ENCODE assay signal across 18 cellular contexts in the genomic region with DNA sequence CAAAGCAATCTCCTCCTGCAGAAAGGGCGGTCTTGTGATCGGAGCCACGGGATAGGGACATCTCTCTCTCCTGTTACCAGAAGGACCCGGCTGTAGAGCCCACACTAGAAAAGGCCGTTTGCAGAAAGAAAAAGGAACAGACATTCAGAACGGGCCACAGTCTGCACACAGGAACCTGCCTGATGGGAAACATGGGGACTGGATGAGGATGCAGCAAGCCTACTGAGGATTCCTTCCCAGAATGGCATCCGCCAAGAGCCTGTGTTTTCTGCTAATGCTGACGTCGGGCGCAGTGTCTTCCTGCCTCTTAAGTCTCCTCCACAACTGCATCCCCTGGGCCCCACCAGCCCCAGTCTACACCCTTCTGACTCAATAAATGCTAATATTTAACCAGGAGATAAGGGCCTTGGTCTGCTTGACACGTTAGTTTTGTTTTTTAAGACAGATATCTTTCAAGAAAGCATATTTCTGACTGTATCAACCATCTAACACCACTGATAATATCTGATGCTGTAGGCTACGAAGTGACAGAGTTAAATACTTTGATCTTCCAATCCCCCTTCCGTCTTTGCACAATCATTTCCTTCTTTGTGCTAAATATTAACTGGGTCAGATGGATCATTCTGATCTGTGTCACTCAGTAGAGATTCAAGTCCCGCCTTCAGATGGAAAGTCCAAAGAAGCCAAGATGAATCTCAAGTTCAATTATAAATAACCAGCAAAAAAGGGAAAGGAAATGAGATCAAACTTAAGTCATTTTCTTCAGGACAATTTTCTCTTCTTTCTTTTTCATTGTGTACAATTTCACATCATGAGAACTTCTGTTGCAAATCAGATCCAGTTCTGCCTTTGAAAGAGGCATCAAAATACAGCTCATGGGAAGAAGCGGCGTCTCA. TPM values are rescaled to one million over a fixed set of nuclear protein-coding genes. Genes with fewer than 3 reads are reported as not detected.
A peak's percentile ranks its signal among the peaks of the same experiment; 100 is the strongest.
DNase-seq lines count a peak whose midpoint lies in the region; ATAC-seq, FAIRE-seq and TF ChIP-seq lines count a peak whose summit lies in the region.
"Had no signal": no experiment of that assay in that cellular context is flagged by ENCODE, and none has a peak within 500 bp of the region (broad histone marks: within the 10 kb centered on the region; RNA-seq: fewer than 3 reads in every experiment).

No MANE protein-coding gene starts in this region.

- H3K4me3 ChIP-seq in GM23338 (no peak overlapping the region), mammary epithelial cell (replicated peaks in 1 of 3; ENCODE audit: insufficient read depth in 1 of 3, low read depth in 2 of 3, low read length in 3 of 3) (no peak overlapping the region)
- H3K4me3 ChIP-seq: upper lobe of left lung had no signal

- no peak for FAIRE-seq in GM19239 (lab: Jason Lieb, UNC)
- FAIRE-seq: A204.1, keratinocyte had no signal

- peak overlapping the region; percentile 70 for H2AFZ ChIP-seq in GM23338
- no peak overlapping the region for H2AFZ ChIP-seq in mammary epithelial cell (ENCODE audit: low read depth, low read length)

- dilution Hi-C loops in mammary epithelial cell (cut with HindIII; ENCODE audit: low sequenced_read_pairs) = no loop called here

- in situ Hi-C loops in mammary epithelial cell (cut with MboI; ENCODE audit: low sequenced_read_pairs in 2 of 2) = no loop called here

- no peak overlapping the region for H3K27ac Mint-ChIP-seq in GM23338
- no peak overlapping the region for H3K27ac Mint-ChIP-seq in osteocyte (ENCODE audit: unreplicated experiment)
- H3K27ac Mint-ChIP-seq: natural killer cell treated with Interleukin-12 subunit alpha and Interleukin-12 subunit beta and Interleukin-15 and Interleukin-18, amount 100 ng/mL, for 72 hours had no signal

- H3K9me3 Mint-ChIP-seq in GM23338 = no peaks in the 10 kb centered on the region; the same call in 2 of the 3 replicates
- no peaks in the 10 kb centered on the region for H3K9me3 Mint-ChIP-seq in osteocyte (ENCODE audit: unreplicated experiment)
- H3K9me3 Mint-ChIP-seq: natural killer cell treated with Interleukin-12 subunit alpha and Interleukin-12 subunit beta and Interleukin-15 and Interleukin-18, amount 100 ng/mL, for 72 hours had no signal

- no peak overlapping the region for H3K9ac ChIP-seq in mammary epithelial cell (ENCODE audit: insufficient read depth, low read length)

- no peaks in the 10 kb centered on the region for H4K20me1 ChIP-seq in GM23338 (replicated peaks; ENCODE audit: insufficient read depth)
- H4K20me1 ChIP-seq in mammary epithelial cell (ENCODE audit: insufficient read depth, low read length) = no peaks in the 10 kb centered on the region

- peak; percentile 12 for DNase-seq in activated CD4-positive, CD25-positive, alpha-beta regulatory T cell treated with anti-CD3 and anti-CD28 coated beads, Interleukin-2, amount 50 U/mL, for 16 hours (ENCODE audit: low read depth, low spot score)
- no peak for DNase-seq in activated CD4-positive, CD25-positive, alpha-beta regulatory T cell treated with anti-CD3 and anti-CD28 coated beads, Interleukin-2, amount 50 U/mL, for 72 hours
- DNase-seq in GM23338 (ENCODE audit: low spot score) (no peak), osteocyte (ENCODE audit: extremely low spot score, unreplicated experiment) (peak; percentile 32), GM19239 (ENCODE audit: insufficient read length, low spot score) (no peak), mammary epithelial cell (no peak)
- peak; percentile 12 for DNase-seq in central memory CD4-positive, alpha-beta T cell
- DNase-seq: amygdala, dermis blood vessel endothelial cell, foreskin keratinocyte, NCI-H1417 treated with DMSO at 0.1 percent for 48 hours, T-helper 9 cell, upper lobe of left lung had no signal

- H3K27me3 ChIP-seq in GM23338 (ENCODE audit: insufficient read depth) (no peaks in the 10 kb centered on the region), mammary epithelial cell (ENCODE audit: insufficient read depth, low read length) (no peaks in the 10 kb centered on the region)
- H3K27me3 ChIP-seq: foreskin keratinocyte, upper lobe of left lung had no signal

- H3F3A ChIP-seq in GM23338 (replicated peaks; ENCODE audit: low read depth) = no peaks in the 10 kb centered on the region

- H3K4me2 ChIP-seq in GM23338 (no peak overlapping the region), mammary epithelial cell (ENCODE audit: insufficient read depth, low read depth, low read length) (no peak overlapping the region)

- H3K9me3 ChIP-seq in mammary epithelial cell (replicated peaks; ENCODE audit: insufficient read depth, low read length) = no peaks in the 10 kb centered on the region
- H3K9me3 ChIP-seq: upper lobe of left lung had no signal

- H3K4me1 Mint-ChIP-seq in GM23338 (peaks cover 4% of the 10 kb centered on the region), osteocyte (ENCODE audit: unreplicated experiment) (peaks cover 28% of the 10 kb centered on the region)

- intact Hi-C loops in mammary epithelial cell (cut with micrococcal nuclease) = loop anchor here (5.0 kb wide), 1 partner anchor 42 kb away; no protein-coding TSS in a partner anchor

- H3K4me1 ChIP-seq in GM23338 (ENCODE audit: insufficient read depth) (no peaks in the 10 kb centered on the region), mammary epithelial cell (ENCODE audit: insufficient read depth, low read length) (peaks cover 11% of the 10 kb centered on the region)
- H3K4me1 ChIP-seq: upper lobe of left lung had no signal

- H3K9me2 ChIP-seq in GM23338 (ENCODE audit: insufficient read depth) = 0 out of 2 replicates have a peak, but pooled peaks cover 4% of the 10 kb centered on the region

- H3K27ac ChIP-seq in GM23338 (ENCODE audit: low read depth) = no peak overlapping the region
- H3K27ac ChIP-seq in mammary epithelial cell (ENCODE audit: insufficient read depth, low read depth, low read length) = no peak overlapping the region
- H3K27ac ChIP-seq: foreskin keratinocyte, upper lobe of left lung had no signal

- no TSS peak for BruUV-seq in mammary epithelial cell (replicated peaks; lab: Mats Ljungman, UMichigan)

- H3K36me3 Mint-ChIP-seq in GM23338 (ENCODE audit: low read depth) (no peaks in the 10 kb centered on the region), osteocyte (ENCODE audit: unreplicated experiment) (no peaks in the 10 kb centered on the region)
- H3K36me3 Mint-ChIP-seq: natural killer cell treated with Interleukin-12 subunit alpha and Interleukin-12 subunit beta and Interleukin-15 and Interleukin-18, amount 100 ng/mL, for 72 hours had no signal

- H3K36me3 ChIP-seq in GM23338 (ENCODE audit: insufficient read depth) = no peaks in the 10 kb centered on the region
- no peaks in the 10 kb centered on the region for H3K36me3 ChIP-seq in mammary epithelial cell (ENCODE audit: insufficient read depth, low read length)
- H3K36me3 ChIP-seq: upper lobe of left lung had no signal

- H3K27me3 Mint-ChIP-seq in GM23338 (ENCODE audit: insufficient read depth, low read depth, poor library complexity) (peaks cover 2% of the 10 kb centered on the region), osteocyte (ENCODE audit: unreplicated experiment) (no peaks in the 10 kb centered on the region)

- TF ChIP-seq CTCF in GM23338 (conservative IDR thresholded peaks at IDR 0.05; ENCODE audit: low read depth in 2 of 2) (no peak), osteocyte (IDR thresholded peaks at IDR 0.05) (no peak), mammary epithelial cell (conservative IDR thresholded peaks at IDR 0.05 in 1 of 2, IDR thresholded peaks at IDR 0.05 in 1 of 2; ENCODE audit: extremely low read depth in 1 of 2, insufficient read depth in 1 of 2, low read depth in 1 of 2, low read length in 2 of 2) (no peak)

- no peak overlapping the region for H3K4me3 Mint-ChIP-seq in GM23338
- no peak overlapping the region for H3K4me3 Mint-ChIP-seq in osteocyte (ENCODE audit: unreplicated experiment)
- H3K4me3 Mint-ChIP-seq: natural killer cell treated with Interleukin-12 subunit alpha and Interleukin-12 subunit beta and Interleukin-15 and Interleukin-18, amount 100 ng/mL, for 72 hours had no signal

- H3K79me2 ChIP-seq in GM23338 (replicated peaks; ENCODE audit: insufficient read depth) (no peaks in the 10 kb centered on the region), mammary epithelial cell (ENCODE audit: insufficient read depth, low read length) (no peaks in the 10 kb centered on the region)

- WGBS in mammary epithelial cell (ENCODE audit: low coverage, missing lambda C conversion rate) = 86% methylated on average over 15 of the region's 16 CpGs

- CTCF ChIA-PET in mammary epithelial cell (lab: Charles Lee; ENCODE audit: low non-redundant PET) = no interaction called here

- no peak for ATAC-seq in GM23338
- ATAC-seq in HG03280 (IDR thresholded peaks at IDR 0.05; ENCODE audit: unreplicated experiment) = no peak
- ATAC-seq: foreskin keratinocyte, Panc1 had no signal

TF ChIP-seq in GM23338, 12 proteins besides CTCF, POLR2A, EP300 and RAD21:
- TF ChIP-seq CREB1 (CRISPR knock-in tag; IDR thresholded peaks at IDR 0.05; ENCODE audit: low read depth) (no peak), JUNB (IDR thresholded peaks at IDR 0.05; ENCODE audit: unreplicated experiment) (no peak)
TF ChIP-seq in GM23338: peak in this region for 0.

RNA-seq across cellular contexts. Expression of a gene that starts 20.7 kb away (rescaled TPM):
- 4.3 and 4.4 TPM in 2 replicates for total RNA-seq in GM23338 (2014; rRNA removed; shearing (Covaris generic))
- 3.3 and 4.8 TPM in 2 replicates for polyA plus RNA-seq in GM23338 (2016; fragmentation: Nextera tagmentation; extraction: Ambion mirVana)
- 0.37 and 0.70 TPM in 2 replicates for total RNA-seq in osteocyte
- total RNA-seq in mammary epithelial cell = 1 to 10 TPM; 4.4 to 7.3 TPM
- polyA plus RNA-seq in mammary epithelial cell = 6.6 TPM
- polyA minus RNA-seq in mammary epithelial cell = 0.52 TPM

Comparison
In these comparisons a context has a peak if more than half of its experiments do, and no peak if none do; other contexts are left out.
1. DNase-seq: peak in activated CD4-positive, CD25-positive, alpha-beta regulatory T cell treated with anti-CD3 and anti-CD28 coated beads, Interleukin-2, amount 50 U/mL, for 16 hours (single experiment), central memory CD4-positive, alpha-beta T cell (single experiment) and osteocyte (single experiment); none in activated CD4-positive, CD25-positive, alpha-beta regulatory T cell treated with anti-CD3 and anti-CD28 coated beads, Interleukin-2, amount 50 U/mL, for 72 hours (single experiment), GM23338 (single experiment), GM19239 (single experiment) and mammary epithelial cell (single experiment).